1 cellular context compared by ENCODE assay signal in genomic region chr17:68820825-68821481, GRCh38.
TF ChIP-seq lines count a peak whose summit lies in the region.

No MANE protein-coding gene starts in this region.

TF ChIP-seq in H1, 55 proteins besides CTCF, POLR2A, EP300 and RAD21:
- peak; percentile 39; the same call in 1 of the 2 replicates for TF ChIP-seq CEBPB (IDR thresholded peaks at IDR 0.05; ENCODE audit: low read depth, low read length)
- no peak for TF ChIP-seq JUND (IDR thresholded peaks at IDR 0.05; ENCODE audit: low read length)
